Comparison of ENCODE assay signal across 20 cellular contexts in the genomic region with DNA sequence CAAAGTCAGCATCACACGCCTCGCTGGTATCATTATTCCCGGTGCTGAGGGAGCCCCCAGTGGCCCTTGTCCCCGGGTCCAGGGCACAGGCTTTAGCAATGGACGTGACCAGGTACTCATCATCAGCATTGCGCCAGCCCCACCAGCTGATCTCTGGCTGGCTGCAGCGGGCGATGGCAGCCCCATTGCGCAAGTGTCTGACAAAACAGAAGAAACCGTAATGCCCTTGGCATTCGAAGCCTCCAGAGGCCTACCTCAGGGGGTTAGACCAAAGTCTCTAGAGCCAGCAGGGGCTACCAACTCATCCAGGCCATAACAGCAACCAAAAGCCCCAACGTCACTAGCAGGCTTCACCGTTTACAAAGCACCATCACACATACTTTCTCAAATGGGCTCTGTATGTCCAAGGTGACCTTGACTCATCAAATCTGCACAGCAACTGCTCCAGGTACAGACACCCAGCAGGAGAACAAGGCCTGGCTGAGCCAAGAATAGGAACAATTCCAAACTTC. TPM values are rescaled to one million over a fixed set of nuclear protein-coding genes. Genes with fewer than 3 reads are reported as not detected.
DNase-seq lines count a peak whose midpoint lies in the region; ATAC-seq and TF ChIP-seq lines count a peak whose summit lies in the region.
"Had no signal": no experiment of that assay in that cellular context is flagged by ENCODE, and none has a peak within 500 bp of the region (broad histone marks: within the 10 kb centered on the region; RNA-seq: fewer than 3 reads in every experiment).

No MANE protein-coding gene starts in this region.

- H3K9ac ChIP-seq in liver (ENCODE audit: low read depth in 1 of 2, low read length in 2 of 2): peak overlapping the region in 1 of 2 donors; percentile 33
- no peak overlapping the region for H3K9ac ChIP-seq in colonic mucosa (ENCODE audit: low read depth in 2 of 2, low read length in 2 of 2)

- TF ChIP-seq RAD21 in liver (IDR thresholded peaks at IDR 0.05): no peak

- DNase-seq in MV-4-11 (lab: John Stamatoyannopoulos, UW) (peak; percentile 40), brain microvascular endothelial cell (peak; percentile 55), kidney tubule cell (ENCODE audit: low spot score) (no peak), colonic mucosa (no peak), retina (no peak)
- DNase-seq: activated CD8-positive, alpha-beta T cell treated with anti-CD3 and anti-CD28 coated beads for 36 hours; amygdala; Calu3; dermis blood vessel endothelial cell; head of caudate nucleus; NCI-H1436; NCI-H446; pancreas; small intestine; stimulated activated naive CD4-positive, alpha-beta T cell had no signal

- H2AFZ ChIP-seq in ACC112 (ENCODE audit: low read length, unreplicated experiment): no peak overlapping the region

- H3K4me3 ChIP-seq in ACC112 (ENCODE audit: low read depth, low read length) (no peak overlapping the region), brain microvascular endothelial cell (ENCODE audit: low read depth, low read length) (no peak overlapping the region), liver (ENCODE audit: low read depth in 1 of 3, low read length in 3 of 3) (no peak overlapping the region), colonic mucosa (no peak overlapping the region)
- H3K4me3 ChIP-seq: pancreas had no signal

- no peak for ATAC-seq in GM21737 (IDR thresholded peaks at IDR 0.05; ENCODE audit: unreplicated experiment)
- ATAC-seq: activated CD8-positive, alpha-beta T cell treated with anti-CD3 and anti-CD28 coated beads for 36 hours; activated T-helper 17 cell treated with anti-CD3 and anti-CD28 coated beads, Interleukin-2, amount 50 U/mL, for 72 hours; SK-N-SH treated with all-trans-retinoic acid at 6 μM for 48 hours had no signal

- H3K27me3 ChIP-seq in ACC112 (ENCODE audit: insufficient read depth, low read length): no peaks in the 10 kb centered on the region
- H3K27me3 ChIP-seq in brain microvascular endothelial cell (replicated peaks): no peaks in the 10 kb centered on the region
- no peaks in the 10 kb centered on the region for H3K27me3 ChIP-seq in liver (ENCODE audit: control insufficient read depth in 4 of 4, insufficient read depth in 4 of 4, low read length in 3 of 4)
- no peaks in the 10 kb centered on the region for H3K27me3 ChIP-seq in colonic mucosa
- H3K27me3 ChIP-seq: pancreas had no signal

- H3K4me1 ChIP-seq in ACC112 (ENCODE audit: control insufficient read depth, insufficient read depth, low read length, unreplicated experiment): peaks cover 8% of the 10 kb centered on the region
- peaks cover 4 to 36% (median 16%) of the 10 kb centered on the region in 4 donors for H3K4me1 ChIP-seq in liver (ENCODE audit: control insufficient read depth in 4 of 4, insufficient read depth in 4 of 4, low read length in 3 of 4)
- no peaks in the 10 kb centered on the region for H3K4me1 ChIP-seq in colonic mucosa
- H3K4me1 ChIP-seq: pancreas had no signal

- in situ Hi-C loops in brain microvascular endothelial cell (cut with HindIII; ENCODE audit: low pct_ligation_motif_present, low sequenced_read_pairs): no loop called here

- H3K27ac ChIP-seq in ACC112 (ENCODE audit: low read depth, low read length) (peak overlapping the region; percentile 33), brain microvascular endothelial cell (peak overlapping the region; percentile 76), liver (ENCODE audit: low read depth in 1 of 2, low read length in 2 of 2) (peak overlapping the region; percentile 85 to 94), colonic mucosa (no peak overlapping the region)
- H3K27ac ChIP-seq: pancreas had no signal

- H3K9me3 ChIP-seq in liver (ENCODE audit: control insufficient read depth in 4 of 4, low read length in 3 of 4) (no peaks in the 10 kb centered on the region), colonic mucosa (no peaks in the 10 kb centered on the region)
- H3K9me3 ChIP-seq: pancreas had no signal

- intact Hi-C loops in colonic mucosa (cut with DNase I): loop anchor here (10.0 kb wide), 1 partner anchor 152 kb away; a partner anchor contains a TSS

- 37% methylated on average over 13 of the region's 13 CpGs for WGBS in liver

- TF ChIP-seq CTCF in brain microvascular endothelial cell (IDR thresholded peaks at IDR 0.05; ENCODE audit: low read depth, low read length, missing control alignments) (no peak), liver (IDR thresholded peaks at IDR 0.05; ENCODE audit: low read depth, low read length, missing input control) (no peak), colonic mucosa (IDR thresholded peaks at IDR 0.05) (no peak)

- no peaks in the 10 kb centered on the region for H3K79me2 ChIP-seq in ACC112 (ENCODE audit: control insufficient read depth, insufficient read depth, low read length, unreplicated experiment)

- H3K36me3 ChIP-seq in ACC112 (ENCODE audit: insufficient read depth, low read length) (peaks cover 15% of the 10 kb centered on the region; the same call in 1 of the 2 replicates), brain microvascular endothelial cell (replicated peaks) (peaks cover 48% of the 10 kb centered on the region), liver (ENCODE audit: control insufficient read depth in 4 of 4, insufficient read depth in 3 of 4, low read depth in 1 of 4, low read length in 3 of 4) (peaks cover 26 to 71% (median 64%) of the 10 kb centered on the region in 4 donors), colonic mucosa (peaks cover 52% of the 10 kb centered on the region)

TF ChIP-seq in liver, 16 proteins besides CTCF, POLR2A, EP300 and RAD21:
- TF ChIP-seq HNF4G (IDR thresholded peaks at IDR 0.05) (peak; percentile 67), YY1 (IDR thresholded peaks at IDR 0.05) (peak; percentile 92), FOXA2 (IDR thresholded peaks at IDR 0.05) (peak; percentile 28), RXRA (IDR thresholded peaks at IDR 0.05) (peak in 1 of 2 donors; percentile 92), FOXA1 (IDR thresholded peaks at IDR 0.05) (peak; percentile 65), TAF1 (conservative IDR thresholded peaks at IDR 0.05) (no peak), SP1 (IDR thresholded peaks at IDR 0.05) (peak; percentile 29), EGR1 (IDR thresholded peaks at IDR 0.05; ENCODE audit: low read depth in 2 of 2) (peak in 1 of 2 donors; percentile 20), NR2F2 (IDR thresholded peaks at IDR 0.05) (no peak), GABPA (IDR thresholded peaks at IDR 0.05 in 1 of 2, conservative IDR thresholded peaks at IDR 0.05 in 1 of 2) (peak in 1 of 2 donors; percentile 49), HNF4A (conservative IDR thresholded peaks at IDR 0.05) (peak; percentile 89 to 99), JUND (IDR thresholded peaks at IDR 0.05) (peak in 1 of 2 donors; percentile 78)
- TF ChIP-seq, protein P1, sequence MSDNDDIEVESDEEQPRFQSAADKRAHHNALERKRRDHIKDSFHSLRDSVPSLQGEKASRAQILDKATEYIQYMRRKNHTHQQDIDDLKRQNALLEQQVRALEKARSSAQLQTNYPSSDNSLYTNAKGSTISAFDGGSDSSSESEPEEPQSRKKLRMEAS (IDR thresholded peaks at IDR 0.05): peak; percentile 72
- TF ChIP-seq, protein P2, sequence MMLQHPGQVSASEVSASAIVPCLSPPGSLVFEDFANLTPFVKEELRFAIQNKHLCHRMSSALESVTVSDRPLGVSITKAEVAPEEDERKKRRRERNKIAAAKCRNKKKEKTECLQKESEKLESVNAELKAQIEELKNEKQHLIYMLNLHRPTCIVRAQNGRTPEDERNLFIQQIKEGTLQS (IDR thresholded peaks at IDR 0.05): peak; percentile 43
- TF ChIP-seq, protein P3, sequence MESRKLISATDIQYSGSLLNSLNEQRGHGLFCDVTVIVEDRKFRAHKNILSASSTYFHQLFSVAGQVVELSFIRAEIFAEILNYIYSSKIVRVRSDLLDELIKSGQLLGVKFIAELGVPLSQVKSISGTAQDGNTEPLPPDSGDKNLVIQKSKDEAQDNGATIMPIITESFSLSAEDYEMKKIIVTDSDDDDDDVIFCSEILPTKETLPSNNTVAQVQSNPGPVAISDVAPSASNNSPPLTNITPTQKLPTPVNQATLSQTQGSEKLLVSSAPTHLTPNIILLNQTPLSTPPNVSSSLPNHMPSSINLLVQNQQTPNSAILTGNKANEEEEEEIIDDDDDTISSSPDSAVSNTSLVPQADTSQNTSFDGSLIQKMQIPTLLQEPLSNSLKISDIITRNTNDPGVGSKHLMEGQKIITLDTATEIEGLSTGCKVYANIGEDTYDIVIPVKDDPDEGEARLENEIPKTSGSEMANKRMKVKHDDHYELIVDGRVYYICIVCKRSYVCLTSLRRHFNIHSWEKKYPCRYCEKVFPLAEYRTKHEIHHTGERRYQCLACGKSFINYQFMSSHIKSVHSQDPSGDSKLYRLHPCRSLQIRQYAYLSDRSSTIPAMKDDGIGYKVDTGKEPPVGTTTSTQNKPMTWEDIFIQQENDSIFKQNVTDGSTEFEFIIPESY (IDR thresholded peaks at IDR 0.05): peak; percentile 61
- TF ChIP-seq, protein P4, sequence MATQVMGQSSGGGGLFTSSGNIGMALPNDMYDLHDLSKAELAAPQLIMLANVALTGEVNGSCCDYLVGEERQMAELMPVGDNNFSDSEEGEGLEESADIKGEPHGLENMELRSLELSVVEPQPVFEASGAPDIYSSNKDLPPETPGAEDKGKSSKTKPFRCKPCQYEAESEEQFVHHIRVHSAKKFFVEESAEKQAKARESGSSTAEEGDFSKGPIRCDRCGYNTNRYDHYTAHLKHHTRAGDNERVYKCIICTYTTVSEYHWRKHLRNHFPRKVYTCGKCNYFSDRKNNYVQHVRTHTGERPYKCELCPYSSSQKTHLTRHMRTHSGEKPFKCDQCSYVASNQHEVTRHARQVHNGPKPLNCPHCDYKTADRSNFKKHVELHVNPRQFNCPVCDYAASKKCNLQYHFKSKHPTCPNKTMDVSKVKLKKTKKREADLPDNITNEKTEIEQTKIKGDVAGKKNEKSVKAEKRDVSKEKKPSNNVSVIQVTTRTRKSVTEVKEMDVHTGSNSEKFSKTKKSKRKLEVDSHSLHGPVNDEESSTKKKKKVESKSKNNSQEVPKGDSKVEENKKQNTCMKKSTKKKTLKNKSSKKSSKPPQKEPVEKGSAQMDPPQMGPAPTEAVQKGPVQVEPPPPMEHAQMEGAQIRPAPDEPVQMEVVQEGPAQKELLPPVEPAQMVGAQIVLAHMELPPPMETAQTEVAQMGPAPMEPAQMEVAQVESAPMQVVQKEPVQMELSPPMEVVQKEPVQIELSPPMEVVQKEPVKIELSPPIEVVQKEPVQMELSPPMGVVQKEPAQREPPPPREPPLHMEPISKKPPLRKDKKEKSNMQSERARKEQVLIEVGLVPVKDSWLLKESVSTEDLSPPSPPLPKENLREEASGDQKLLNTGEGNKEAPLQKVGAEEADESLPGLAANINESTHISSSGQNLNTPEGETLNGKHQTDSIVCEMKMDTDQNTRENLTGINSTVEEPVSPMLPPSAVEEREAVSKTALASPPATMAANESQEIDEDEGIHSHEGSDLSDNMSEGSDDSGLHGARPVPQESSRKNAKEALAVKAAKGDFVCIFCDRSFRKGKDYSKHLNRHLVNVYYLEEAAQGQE (IDR thresholded peaks at IDR 0.05): peak; percentile 79

RNA-seq across cellular contexts. Expression of a gene that starts 7.3 kb away (rescaled TPM):
- total RNA-seq in liver (10 to 100 TPM; 39.8 to 70.1 TPM), colonic mucosa (10 to 100 TPM; 43.5 to 45.3 TPM)
- 10 to 100 TPM; 17.2 to 20.0 TPM for polyA plus RNA-seq in liver

RNA-seq across cellular contexts. Expression of a gene that starts 19.0 kb away (rescaled TPM):
- total RNA-seq in liver (under 1 TPM; 0.09 to 0.17 TPM), colonic mucosa (under 1 TPM in 1 of 2 donors, not detected in 1; 0.07 TPM)
- polyA plus RNA-seq in liver: not detected
- polyA plus RNA-seq: pancreas had no signal

Comparison
In these comparisons a context has a peak if more than half of its experiments do, and no peak if none do; other contexts are left out.
1. DNase-seq: peak in MV-4-11 (single experiment) and brain microvascular endothelial cell (single experiment); none in kidney tubule cell (single experiment), colonic mucosa (single experiment) and retina (single experiment).